In genomic region chr11:133228406-133229330, GRCh38 we compare ENCODE assay signal across 11 cellular contexts.
DNase-seq lines count a peak whose midpoint lies in the region; ATAC-seq and TF ChIP-seq lines count a peak whose summit lies in the region.
"Had no signal": no experiment of that assay in that cellular context is flagged by ENCODE, and none has a peak within 500 bp of the region (broad histone marks: within the 10 kb centered on the region; RNA-seq: fewer than 3 reads in every experiment).

No MANE protein-coding gene starts in this region.

- peaks cover 9% of the 10 kb centered on the region for H3K36me3 Mint-ChIP-seq in glutamatergic neuron (ENCODE audit: unreplicated experiment)
- H3K36me3 Mint-ChIP-seq in activated CD4-positive, alpha-beta T cell treated with anti-CD3 and anti-CD28 coated beads, Interleukin-2, amount 10 ng/mL, durations not matched to agents 24 days and 14 days (ENCODE audit: low read depth): no peaks in the 10 kb centered on the region

- H3K27ac Mint-ChIP-seq in glutamatergic neuron (ENCODE audit: unreplicated experiment): peak overlapping the region; percentile 93
- H3K27ac Mint-ChIP-seq in activated CD4-positive, alpha-beta T cell treated with anti-CD3 and anti-CD28 coated beads, Interleukin-2, amount 10 ng/mL, durations not matched to agents 24 days and 14 days: no peak overlapping the region

- H3K9ac ChIP-seq in ES-I3 (ENCODE audit: low read depth, low read length): peak overlapping the region; percentile 42; the same call in 1 of the 2 replicates

- H3K27me3 Mint-ChIP-seq in glutamatergic neuron (ENCODE audit: unreplicated experiment): peaks cover 2% of the 10 kb centered on the region
- H3K27me3 Mint-ChIP-seq in activated CD4-positive, alpha-beta T cell treated with anti-CD3 and anti-CD28 coated beads, Interleukin-2, amount 10 ng/mL, durations not matched to agents 24 days and 14 days: peaks cover 3% of the 10 kb centered on the region

- no peaks in the 10 kb centered on the region for H3K36me3 ChIP-seq in ES-I3 (ENCODE audit: insufficient read depth, low read length)
- H3K36me3 ChIP-seq: neutrophil had no signal

- H3K9me3 Mint-ChIP-seq in glutamatergic neuron (ENCODE audit: unreplicated experiment): peaks cover 2% of the 10 kb centered on the region
- peaks cover 3% of the 10 kb centered on the region for H3K9me3 Mint-ChIP-seq in activated CD4-positive, alpha-beta T cell treated with anti-CD3 and anti-CD28 coated beads, Interleukin-2, amount 10 ng/mL, durations not matched to agents 24 days and 14 days

- peaks cover 56% of the 10 kb centered on the region for H3K4me1 Mint-ChIP-seq in glutamatergic neuron (ENCODE audit: low read depth, unreplicated experiment)
- no peaks in the 10 kb centered on the region for H3K4me1 Mint-ChIP-seq in activated CD4-positive, alpha-beta T cell treated with anti-CD3 and anti-CD28 coated beads, Interleukin-2, amount 10 ng/mL, durations not matched to agents 24 days and 14 days

- intact Hi-C loops in activated CD4-positive, alpha-beta T cell treated with anti-CD3 and anti-CD28 coated beads, Interleukin-2, amount 10 ng/mL, durations not matched to agents 24 days and 14 days (cut with micrococcal nuclease): no loop called here

- peak overlapping the region; percentile 67 for H3K4me3 Mint-ChIP-seq in glutamatergic neuron (ENCODE audit: unreplicated experiment)
- H3K4me3 Mint-ChIP-seq in activated CD4-positive, alpha-beta T cell treated with anti-CD3 and anti-CD28 coated beads, Interleukin-2, amount 10 ng/mL, durations not matched to agents 24 days and 14 days: no peak overlapping the region

- H3K9me3 ChIP-seq in ES-I3 (ENCODE audit: control insufficient read depth, insufficient read depth, low read length): no peaks in the 10 kb centered on the region
- H3K9me3 ChIP-seq: neutrophil had no signal

- ATAC-seq in HG03039 (IDR thresholded peaks at IDR 0.05; ENCODE audit: unreplicated experiment): no peak
- ATAC-seq in HG02970 (IDR thresholded peaks at IDR 0.05; ENCODE audit: low FRiP score, unreplicated experiment): no peak
- ATAC-seq: HCT116 had no signal

- no peak for TF ChIP-seq CTCF in glutamatergic neuron (IDR thresholded peaks at IDR 0.05; ENCODE audit: partially characterized antibody, unreplicated experiment)

- DNase-seq in NCI-H2081 treated with DMSO at 0.1 percent for 48 hours (lab: John Stamatoyannopoulos, UW): peak; percentile 94
- DNase-seq in glutamatergic neuron: peak; percentile 67
- DNase-seq in occipital lobe (lab: John Stamatoyannopoulos, UW): peak; percentile 40
- no peak for DNase-seq in COLO829 (ENCODE audit: low spot score)
- no peak for DNase-seq in activated CD4-positive, alpha-beta T cell treated with anti-CD3 and anti-CD28 coated beads, Interleukin-2, amount 10 ng/mL, durations not matched to agents 24 days and 14 days
- DNase-seq: stimulated activated CD4-positive, alpha-beta T cell treated with anti-CD3 and anti-CD28 coated beads, Interleukin-2, amount 100 ng/mL, for 48 hours had no signal

- H3K4me1 ChIP-seq in ES-I3 (ENCODE audit: insufficient read depth, low read length): peaks cover 14% of the 10 kb centered on the region

Comparison
In these comparisons a context has a peak if more than half of its experiments do, and no peak if none do; other contexts are left out.
1. DNase-seq: peak in NCI-H2081 treated with DMSO at 0.1 percent for 48 hours (single experiment), glutamatergic neuron (single experiment) and occipital lobe (single experiment); none in COLO829 (single experiment) and activated CD4-positive, alpha-beta T cell treated with anti-CD3 and anti-CD28 coated beads, Interleukin-2, amount 10 ng/mL, durations not matched to agents 24 days and 14 days (single experiment).